In the genomic region with DNA sequence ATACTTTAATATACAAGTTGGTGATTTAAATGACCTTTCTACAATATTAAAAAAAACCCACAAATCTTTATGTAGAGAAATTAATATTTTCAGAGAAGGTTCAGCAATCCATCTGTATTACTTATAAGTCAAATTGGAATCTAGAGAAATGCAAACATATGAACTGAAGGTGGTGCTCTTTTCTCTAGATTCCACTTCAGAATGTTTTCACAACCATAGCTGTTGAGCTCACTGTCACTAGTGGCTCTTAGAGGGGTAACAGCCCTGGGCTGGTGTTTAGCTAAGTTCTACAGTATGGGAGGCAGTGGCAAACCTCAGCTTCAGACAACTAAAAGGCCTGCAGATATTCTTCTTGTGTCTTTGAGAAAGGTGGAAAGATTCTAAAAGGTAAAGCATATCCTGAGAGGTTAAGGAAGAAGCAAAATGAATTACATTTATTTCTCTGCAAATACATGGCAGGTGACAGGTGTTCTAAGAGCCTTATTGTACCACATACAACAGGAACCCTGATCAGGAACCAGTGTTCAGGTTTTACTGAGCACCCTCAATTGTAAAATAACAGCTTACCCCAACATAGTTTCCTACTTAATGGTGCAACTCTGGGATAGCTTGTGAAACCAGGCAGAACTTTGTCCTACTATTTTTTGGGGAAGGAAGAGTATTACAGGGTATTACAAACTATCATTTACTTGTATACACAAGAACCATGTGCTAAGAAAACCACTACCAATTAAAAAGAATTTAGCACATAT, we compare ENCODE assay signal across 8 cellular contexts. TPM values are rescaled to one million over a fixed set of nuclear protein-coding genes. Genes with fewer than 3 reads are reported as not detected.
DNase-seq lines count a peak whose midpoint lies in the region; ATAC-seq, FAIRE-seq and TF ChIP-seq lines count a peak whose summit lies in the region.

No MANE protein-coding gene starts in this region.

- no peak for TF ChIP-seq POLR2A in GM12891 (IDR thresholded peaks at IDR 0.05; ENCODE audit: low read depth, low read length)

- peaks cover 16% of the 10 kb centered on the region for H3K79me2 ChIP-seq in DOHH2 (ENCODE audit: control insufficient read depth, low read length)

- H3K9me2 ChIP-seq in DOHH2 (replicated peaks; ENCODE audit: control insufficient read depth, low read length) = no peaks in the 10 kb centered on the region

- no peak for FAIRE-seq in GM12891 (lab: Jason Lieb, UNC)

- ATAC-seq in GM18519 (IDR thresholded peaks at IDR 0.05; ENCODE audit: low FRiP score, unreplicated experiment) (no peak), HG03469 (IDR thresholded peaks at IDR 0.05; ENCODE audit: unreplicated experiment) (no peak)

- peaks cover 50% of the 10 kb centered on the region for H3F3A ChIP-seq in DOHH2 (ENCODE audit: control insufficient read depth, insufficient read depth)

- peak overlapping the region; percentile 91 for H3K9ac ChIP-seq in adipocyte (ENCODE audit: low read length)
- H3K9ac ChIP-seq in liver (ENCODE audit: low read depth in 1 of 2, low read length in 2 of 2) = no peak overlapping the region

- H3K27me3 ChIP-seq in DOHH2 (ENCODE audit: control insufficient read depth, low read length) = no peaks in the 10 kb centered on the region
- no peaks in the 10 kb centered on the region for H3K27me3 ChIP-seq in adipocyte (replicated peaks; ENCODE audit: control insufficient read depth, insufficient read depth, low read length)
- no peaks in the 10 kb centered on the region for H3K27me3 ChIP-seq in liver (ENCODE audit: control insufficient read depth in 4 of 4, insufficient read depth in 4 of 4, low read length in 3 of 4)

- H3K36me3 ChIP-seq in DOHH2 (ENCODE audit: control insufficient read depth, low read length) (peaks cover 42% of the 10 kb centered on the region), adipocyte (ENCODE audit: control insufficient read depth, insufficient read depth, low read length, severe bottlenecking) (no peaks in the 10 kb centered on the region), liver (ENCODE audit: control insufficient read depth in 4 of 4, insufficient read depth in 3 of 4, low read depth in 1 of 4, low read length in 3 of 4) (peaks cover 0 to 1% (median 0%) of the 10 kb centered on the region in 4 donors)

- H3K9me3 ChIP-seq in DOHH2 (ENCODE audit: control insufficient read depth, insufficient read depth, low read length) (no peaks in the 10 kb centered on the region), adipocyte (ENCODE audit: control insufficient read depth, low read length) (no peaks in the 10 kb centered on the region), liver (ENCODE audit: control insufficient read depth in 4 of 4, low read length in 3 of 4) (no peaks in the 10 kb centered on the region)

- peak; percentile 39 for DNase-seq in KBM-7
- peak; percentile 74 for DNase-seq in adipocyte (ENCODE audit: low read depth)
- no peak for DNase-seq in stimulated activated naive CD4-positive, alpha-beta T cell treated with Interleukin-2 at 50 U/mL for 16 hours (lab: John Stamatoyannopoulos, UW)
- DNase-seq in GM12891 (ENCODE audit: insufficient read length, low spot score) = no peak

- H4K20me1 ChIP-seq in DOHH2 (ENCODE audit: control insufficient read depth, insufficient read depth, low read depth, low read length) = no peaks in the 10 kb centered on the region

- peak; percentile 64 to 66 for TF ChIP-seq RAD21 in liver (IDR thresholded peaks at IDR 0.05)

- TF ChIP-seq CTCF in DOHH2 (IDR thresholded peaks at IDR 0.05; ENCODE audit: low read depth, low read length, poor library complexity, severe bottlenecking) = peak; percentile 71
- TF ChIP-seq CTCF in liver (IDR thresholded peaks at IDR 0.05; ENCODE audit: low read depth, low read length, missing input control) = peak; percentile 26

- H3K4me1 ChIP-seq in DOHH2 (ENCODE audit: control insufficient read depth, low read length) (peaks cover 76% of the 10 kb centered on the region), adipocyte (ENCODE audit: control insufficient read depth, insufficient read depth, low read length) (peaks cover 20% of the 10 kb centered on the region), liver (ENCODE audit: control insufficient read depth in 4 of 4, insufficient read depth in 4 of 4, low read length in 3 of 4) (peaks cover 0 to 2% (median under 1%) of the 10 kb centered on the region in 4 donors)

- H3K4me2 ChIP-seq in DOHH2 (ENCODE audit: low read length) = peak overlapping the region; percentile 43

- in situ Hi-C loops in KBM-7 (cut with MboI; ENCODE audit: low pct_unique_long_range_greater_than_20kb, low sequenced_read_pairs) = no loop called here

- H3K27ac ChIP-seq in DOHH2 (ENCODE audit: low read depth, low read length) = peak overlapping the region; percentile 85
- no peak overlapping the region for H3K27ac ChIP-seq in liver (ENCODE audit: low read depth in 1 of 2, low read length in 2 of 2)

- H3K4me3 ChIP-seq in DOHH2 (ENCODE audit: low read length) = peak overlapping the region; percentile 26
- peak overlapping the region; percentile 75 for H3K4me3 ChIP-seq in adipocyte (ENCODE audit: low read length)
- no peak overlapping the region for H3K4me3 ChIP-seq in liver (ENCODE audit: low read depth in 1 of 3, low read length in 3 of 3)

TF ChIP-seq in liver, 16 proteins besides CTCF, POLR2A, EP300 and RAD21:
- peak; percentile 25 for TF ChIP-seq SP1 (IDR thresholded peaks at IDR 0.05)
- no peak for TF ChIP-seq EGR1 (IDR thresholded peaks at IDR 0.05; ENCODE audit: low read depth in 2 of 2)
- no peak for TF ChIP-seq GABPA (IDR thresholded peaks at IDR 0.05 in 1 of 2, conservative IDR thresholded peaks at IDR 0.05 in 1 of 2)
- TF ChIP-seq HNF4A (conservative IDR thresholded peaks at IDR 0.05) = peak; percentile 46 to 47
- TF ChIP-seq NR2F2 (IDR thresholded peaks at IDR 0.05) = no peak
- TF ChIP-seq RXRA (IDR thresholded peaks at IDR 0.05) = peak in 1 of 2 donors; percentile 29

TF ChIP-seq in GM12891, 5 proteins besides CTCF, POLR2A, EP300 and RAD21:
- TF ChIP-seq POU2F2 (IDR thresholded peaks at IDR 0.05; ENCODE audit: low read depth, low read length) (no peak), SPI1 (IDR thresholded peaks at IDR 0.05; ENCODE audit: low read depth, low read length) (no peak), TAF1 (IDR thresholded peaks at IDR 0.05; ENCODE audit: low read depth, low read length) (no peak), PAX5 (IDR thresholded peaks at IDR 0.05; ENCODE audit: insufficient read depth, low read length, severe bottlenecking) (no peak), POLR2AphosphoS5 (IDR thresholded peaks at IDR 0.05; ENCODE audit: low read depth, low read length) (no peak)

RNA-seq across cellular contexts. Expression of gene SAMHD1, which starts 56.6 kb away (rescaled TPM):
- total RNA-seq in liver = 10 to 100 TPM; 39.7 to 51.2 TPM
- 10 to 100 TPM; 14.7 to 15.8 TPM for polyA plus RNA-seq in liver
- polyA plus RNA-seq in GM12891 (2012; ENCODE audit: low read depth, missing spikeins) = 7.7 TPM

Comparison
In these comparisons a context has a peak if more than half of its experiments do, and no peak if none do; other contexts are left out.
1. H3K4me3 ChIP-seq: peak in DOHH2 (single experiment) and adipocyte (single experiment); none in liver (0 of 3).
2. DNase-seq: peak in KBM-7 (single experiment) and adipocyte (single experiment); none in stimulated activated naive CD4-positive, alpha-beta T cell treated with Interleukin-2 at 50 U/mL for 16 hours (single experiment) and GM12891 (single experiment).